ENCODE assay signal across 13 cellular contexts in the genomic region with DNA sequence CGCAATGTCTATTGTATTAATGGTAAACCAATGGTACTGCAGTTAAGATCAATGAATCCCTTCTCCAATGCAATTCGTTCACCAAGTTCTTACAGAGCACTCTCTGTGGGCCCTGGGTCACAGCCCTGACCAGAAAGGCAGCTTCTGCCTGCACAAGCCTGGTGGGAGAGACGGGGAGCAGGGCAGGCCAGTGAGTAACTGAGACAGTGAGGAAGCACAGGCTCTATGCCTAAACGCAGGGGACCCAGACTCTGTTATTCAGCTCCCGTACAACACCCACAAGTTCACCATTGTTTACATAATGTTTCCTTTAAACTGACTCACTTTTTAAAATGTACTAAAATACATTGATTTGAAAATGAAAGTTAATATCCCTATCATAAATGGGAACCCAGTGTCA. TPM values are rescaled to one million over a fixed set of nuclear protein-coding genes. Genes with fewer than 3 reads are reported as not detected.
DNase-seq lines count a peak whose midpoint lies in the region; ATAC-seq, FAIRE-seq and TF ChIP-seq lines count a peak whose summit lies in the region.
"Had no signal": no experiment of that assay in that cellular context is flagged by ENCODE, and none has a peak within 500 bp of the region (broad histone marks: within the 10 kb centered on the region; RNA-seq: fewer than 3 reads in every experiment).

No MANE protein-coding gene starts in this region.

- H3K9me1 ChIP-seq in IMR-90 (ENCODE audit: insufficient read depth, low read length) (no peaks in the 10 kb centered on the region), endothelial cell of umbilical vein (replicated peaks; ENCODE audit: control insufficient read depth, extremely low read depth, insufficient read depth, low read length) (no peaks in the 10 kb centered on the region)

- DNase-seq in CD4-positive, alpha-beta T cell, result no peak
- DNase-seq in IMR-90 (peak; percentile 67), endothelial cell of umbilical vein (ENCODE audit: low read depth, low spot score) (peak; percentile 42), trophoblast cell (no peak), MG63 (no peak)
- no peak for DNase-seq in activated effector memory CD4-positive, alpha-beta T cell treated with anti-CD3 and anti-CD28 coated beads, Interleukin-2, amount 50 U/mL, for 16 hours
- DNase-seq: activated CD8-positive, alpha-beta memory T cell treated with anti-CD3 and anti-CD28 coated beads, Interleukin-2, amount 50 U/mL, for 48 hours; DMS 273 treated with DMSO at 0.1 percent for 48 hours; NCI-H2029; NCI-H82 had no signal

- no peaks in the 10 kb centered on the region for H3K9me3 Mint-ChIP-seq in CD4-positive, alpha-beta T cell

- H3K4me2 ChIP-seq in IMR-90 (ENCODE audit: low read depth, low read length) (no peak overlapping the region), endothelial cell of umbilical vein (ENCODE audit: insufficient read depth, low read length) (peak overlapping the region; percentile 39), trophoblast cell (ENCODE audit: low read length) (no peak overlapping the region)

- H4K8ac ChIP-seq in IMR-90 (ENCODE audit: low read depth in 2 of 2, low read length in 2 of 2), result no peak overlapping the region
- H4K8ac ChIP-seq in trophoblast cell (ENCODE audit: low read depth, low read length), result no peak overlapping the region

- H3K36me3 ChIP-seq in IMR-90 (ENCODE audit: control insufficient read depth, insufficient read depth, low read length), result no peaks in the 10 kb centered on the region
- peaks cover 2 to 26% of the 10 kb centered on the region in 2 experiments for H3K36me3 ChIP-seq in endothelial cell of umbilical vein (ENCODE audit: control insufficient read depth in 2 of 2, extremely low read depth in 1 of 2, insufficient read depth in 2 of 2, low read length in 2 of 2)
- H3K36me3 ChIP-seq in trophoblast cell (ENCODE audit: control insufficient read depth in 1 of 2, insufficient read depth in 2 of 2, low read length in 2 of 2), result peaks cover 13 to 17% of the 10 kb centered on the region in 2 experiments
- peaks cover 71% of the 10 kb centered on the region for H3K36me3 ChIP-seq in MG63
- H3K36me3 ChIP-seq: breast epithelium had no signal

- no peak overlapping the region for H2BK20ac ChIP-seq in IMR-90 (ENCODE audit: low read depth, low read length)

- no peak for FAIRE-seq in endothelial cell of umbilical vein (lab: Jason Lieb, UNC)
- FAIRE-seq: GM12878 had no signal

- no peaks in the 10 kb centered on the region for H3K27me3 ChIP-seq in CD4-positive, alpha-beta T cell (ENCODE audit: control insufficient read depth, insufficient read depth, low read length)
- H3K27me3 ChIP-seq in IMR-90 (ENCODE audit: control insufficient read depth, insufficient read depth, low read length) (peaks cover 2% of the 10 kb centered on the region), endothelial cell of umbilical vein (ENCODE audit: control insufficient read depth in 2 of 2, insufficient read depth in 2 of 2, low read length in 2 of 2) (no peaks in the 10 kb centered on the region), trophoblast cell (ENCODE audit: insufficient read depth, low read length) (no peaks in the 10 kb centered on the region), MG63 (no peaks in the 10 kb centered on the region)
- H3K27me3 ChIP-seq: breast epithelium had no signal

- dilution Hi-C loops in IMR-90 (cut with HindIII; ENCODE audit: low sequenced_read_pairs, unreplicated experiment) (no loop called here), endothelial cell of umbilical vein (cut with MboI; ENCODE audit: extremely low pct_ligation_motif_present, low sequenced_read_pairs) (no loop called here)

- peak overlapping the region; percentile 76 for H3K27ac Mint-ChIP-seq in CD4-positive, alpha-beta T cell

- H3K27me3 Mint-ChIP-seq in CD4-positive, alpha-beta T cell, result no peaks in the 10 kb centered on the region

- WGBS in IMR-90 (ENCODE audit: extremely low coverage in 2 of 2, insufficient read length in 1 of 2), 2 experiments, result no CpG with 5 or more reads among the region's 5 CpGs
- WGBS in trophoblast cell (ENCODE audit: extremely low coverage, insufficient coverage, insufficient read length), result no CpG with 5 or more reads among the region's 5 CpGs

- in situ Hi-C loops in IMR-90 (cut with MboI; ENCODE audit: low sequenced_read_pairs), result loop anchor here (25.0 kb wide), 2 partner anchors 352 to 1327 kb away; no protein-coding TSS in a partner anchor

- H3K4me3 ChIP-seq in IMR-90 (ENCODE audit: insufficient read depth, low read depth, low read length), result no peak overlapping the region
- H3K4me3 ChIP-seq in endothelial cell of umbilical vein (replicated peaks in 1 of 3; ENCODE audit: insufficient read depth in 1 of 3, low read depth in 1 of 3, low read length in 3 of 3), result no peak overlapping the region
- H3K4me3 ChIP-seq in trophoblast cell (ENCODE audit: low read depth, low read length), result no peak overlapping the region
- no peak overlapping the region for H3K4me3 ChIP-seq in MG63
- H3K4me3 ChIP-seq: breast epithelium, GM12878 had no signal

- POLR2A ChIA-PET in CD4-positive, alpha-beta T cell (lab: Charles Lee), result interaction anchor here (1.1 to 1.6 kb wide), 2 partner anchors 41 to 289 kb away, joined by 4 to 11 read pairs; a partner anchor contains a TSS
- POLR2A ChIA-PET in IMR-90 (lab: Charles Lee; ENCODE audit: unreplicated experiment) (no interaction called here), endothelial cell of umbilical vein (lab: Charles Lee) (no interaction called here)

- intact Hi-C loops in CD4-positive, alpha-beta T cell (cut with DNase I, micrococcal nuclease), result loop anchor here in 1 of 2 experiments (5.0 to 10.0 kb wide), 2 partner anchors 37 to 289 kb away; a partner anchor contains a TSS
- intact Hi-C loops in IMR-90 (cut with micrococcal nuclease) (loop anchor here (2.0 kb wide), 1 partner anchor 39 kb away; no protein-coding TSS in a partner anchor), endothelial cell of umbilical vein (cut with micrococcal nuclease) (loop anchor here (1.0 to 2.0 kb wide), 2 partner anchors 27 to 41 kb away; a partner anchor contains a TSS)

- no peaks in the 10 kb centered on the region for H3K79me2 ChIP-seq in endothelial cell of umbilical vein (ENCODE audit: control insufficient read depth, insufficient read depth, low read length)
- H3K79me2 ChIP-seq in trophoblast cell (ENCODE audit: control insufficient read depth, insufficient read depth, low read length, poor library complexity), result no peaks in the 10 kb centered on the region

- H2AK9ac ChIP-seq in IMR-90 (replicated peaks; ENCODE audit: low read depth, low read length, poor library complexity), result no peak overlapping the region

- H3K79me1 ChIP-seq in IMR-90 (ENCODE audit: low read depth in 1 of 2, low read length in 2 of 2), result no peaks in the 10 kb centered on the region
- peaks cover 5% of the 10 kb centered on the region for H3K79me1 ChIP-seq in trophoblast cell (ENCODE audit: low read length)

- TF ChIP-seq POLR2A in IMR-90 (IDR thresholded peaks at IDR 0.05; ENCODE audit: low read depth, low read length) (no peak), endothelial cell of umbilical vein (IDR thresholded peaks at IDR 0.05; ENCODE audit: low read depth, low read length) (no peak)

- H4K91ac ChIP-seq in IMR-90 (ENCODE audit: insufficient read depth, low read depth, low read length) (no peak overlapping the region), trophoblast cell (ENCODE audit: low read depth, low read length) (no peak overlapping the region)

- BruUV-seq in IMR-90 (replicated peaks; lab: Mats Ljungman, UMichigan), result no TSS peak
- no TSS peak for BruUV-seq in endothelial cell of umbilical vein (replicated peaks; lab: Mats Ljungman, UMichigan)

- ATAC-seq in CD4-positive, alpha-beta T cell (ENCODE audit: poor library complexity), result peak; percentile 17
- peak; percentile 52 for ATAC-seq in IMR-90 (ENCODE audit: low read depth)
- no peak for ATAC-seq in HG02763 (IDR thresholded peaks at IDR 0.05; ENCODE audit: unreplicated experiment)
- ATAC-seq: GM12878 had no signal

- TF ChIP-seq RAD21 in IMR-90 (IDR thresholded peaks at IDR 0.05; ENCODE audit: low read length), result no peak

- H3K4me1 ChIP-seq in IMR-90 (ENCODE audit: control insufficient read depth, insufficient read depth, low read length) (peaks cover 4% of the 10 kb centered on the region), endothelial cell of umbilical vein (ENCODE audit: control insufficient read depth, extremely low read depth, insufficient read depth, low read length) (peaks cover 17% of the 10 kb centered on the region), trophoblast cell (ENCODE audit: control insufficient read depth in 1 of 2, insufficient read depth in 2 of 2, low read length in 2 of 2) (peaks cover 14 to 20% of the 10 kb centered on the region in 2 experiments)
- H3K4me1 ChIP-seq: breast epithelium had no signal

- TF ChIP-seq CTCF in CD4-positive, alpha-beta T cell (IDR thresholded peaks at IDR 0.05), result no peak
- TF ChIP-seq CTCF in IMR-90 (conservative IDR thresholded peaks at IDR 0.05; ENCODE audit: low read depth, low read length) (no peak), endothelial cell of umbilical vein (IDR thresholded peaks at IDR 0.05; ENCODE audit: extremely low read depth in 1 of 2, insufficient read depth in 1 of 2, low read depth in 1 of 2, low read length in 2 of 2) (no peak)

- peak overlapping the region; percentile 67 for H2AFZ ChIP-seq in IMR-90 (replicated peaks; ENCODE audit: low read length, poor library complexity)
- H2AFZ ChIP-seq in endothelial cell of umbilical vein (ENCODE audit: low read depth, low read length), result peak overlapping the region; percentile 6
- no peak overlapping the region for H2AFZ ChIP-seq in trophoblast cell (ENCODE audit: insufficient read depth, low read length, poor library complexity)

- no peak overlapping the region for H3K4ac ChIP-seq in IMR-90 (ENCODE audit: low read depth, low read length)
- no peak overlapping the region for H3K4ac ChIP-seq in trophoblast cell (ENCODE audit: low read depth, low read length)

- H3K36me3 Mint-ChIP-seq in CD4-positive, alpha-beta T cell (ENCODE audit: low read depth), result no peaks in the 10 kb centered on the region

- no peak overlapping the region for H3K56ac ChIP-seq in IMR-90 (ENCODE audit: extremely low read depth, insufficient read depth, low read length)

- CTCF ChIA-PET in CD4-positive, alpha-beta T cell (lab: Charles Lee), result no interaction called here
- CTCF ChIA-PET in IMR-90 (lab: Yijun Ruan, JAX), result interaction anchor here (0.7 to 2.4 kb wide), 6 partner anchors 26 to 129 kb away, joined by 3 to 13 read pairs (median 8); no protein-coding TSS in a partner anchor
- CTCF ChIA-PET in endothelial cell of umbilical vein (lab: Charles Lee), result interaction anchor here (1.0 to 6.3 kb wide), 19 partner anchors 8 to 348 kb away, joined by 3 to 113 read pairs (median 5); a partner anchor contains a TSS

- no peak overlapping the region for H2BK5ac ChIP-seq in IMR-90 (ENCODE audit: low read depth, low read length, poor library complexity, severe bottlenecking)
- H2BK5ac ChIP-seq in trophoblast cell (ENCODE audit: low read depth, low read length, poor library complexity), result no peak overlapping the region

- H3K14ac ChIP-seq in IMR-90 (replicated peaks; ENCODE audit: low read depth, low read length) (no peak overlapping the region), trophoblast cell (ENCODE audit: low read length) (no peak overlapping the region)

- H2BK12ac ChIP-seq in trophoblast cell (ENCODE audit: low read length), result peak overlapping the region; percentile 42

- no peak overlapping the region for H3K18ac ChIP-seq in IMR-90 (ENCODE audit: low read depth, low read length)
- H3K18ac ChIP-seq in trophoblast cell (ENCODE audit: low read length), result peak overlapping the region; percentile 7

- H3K4me1 Mint-ChIP-seq in CD4-positive, alpha-beta T cell (ENCODE audit: low read depth), result peaks cover 29% of the 10 kb centered on the region

- H2BK15ac ChIP-seq in IMR-90 (ENCODE audit: low read depth, low read length), result no peak overlapping the region

- H2AK5ac ChIP-seq in IMR-90 (ENCODE audit: low read depth, low read length), result no peak overlapping the region
- H2AK5ac ChIP-seq in trophoblast cell (ENCODE audit: low read length), result no peak overlapping the region

- H3K4me3 Mint-ChIP-seq in CD4-positive, alpha-beta T cell, result peak overlapping the region; percentile 59

- no peak overlapping the region for H4K12ac ChIP-seq in trophoblast cell (ENCODE audit: low read depth, low read length)

- H3K23ac ChIP-seq in IMR-90 (ENCODE audit: low read depth, low read length) (no peak overlapping the region), trophoblast cell (ENCODE audit: low read length) (no peak overlapping the region)

- H4K20me1 ChIP-seq in IMR-90 (ENCODE audit: insufficient read depth, low read length), result no peaks in the 10 kb centered on the region
- no peaks in the 10 kb centered on the region for H4K20me1 ChIP-seq in endothelial cell of umbilical vein (replicated peaks; ENCODE audit: control insufficient read depth, extremely low read depth, insufficient read depth, low read length)

- no peak overlapping the region for H3K27ac ChIP-seq in CD4-positive, alpha-beta T cell (ENCODE audit: low read depth, low read length)
- H3K27ac ChIP-seq in IMR-90 (ENCODE audit: insufficient read depth, low read length), result no peak overlapping the region
- H3K27ac ChIP-seq in endothelial cell of umbilical vein (ENCODE audit: insufficient read depth, low read depth, low read length), result no peak overlapping the region
- H3K27ac ChIP-seq in trophoblast cell (ENCODE audit: low read depth, low read length), result no peak overlapping the region

- no peak overlapping the region for H2BK120ac ChIP-seq in IMR-90 (ENCODE audit: low read depth, low read length)
- H2BK120ac ChIP-seq in trophoblast cell (ENCODE audit: insufficient read depth, low read length, poor library complexity), result no peak overlapping the region

- H3K9ac ChIP-seq in IMR-90 (ENCODE audit: low read depth, low read length) (no peak overlapping the region), endothelial cell of umbilical vein (replicated peaks; ENCODE audit: extremely low read depth, insufficient read depth, low read length) (no peak overlapping the region), trophoblast cell (ENCODE audit: low read length) (no peak overlapping the region)

- no peak overlapping the region for H4K5ac ChIP-seq in IMR-90 (ENCODE audit: low read depth, low read length)

- H3K9me3 ChIP-seq in CD4-positive, alpha-beta T cell (ENCODE audit: control insufficient read depth, low read length), result no peaks in the 10 kb centered on the region
- no peaks in the 10 kb centered on the region for H3K9me3 ChIP-seq in IMR-90 (ENCODE audit: control insufficient read depth, insufficient read depth, low read length)
- no peaks in the 10 kb centered on the region for H3K9me3 ChIP-seq in endothelial cell of umbilical vein (replicated peaks; ENCODE audit: control insufficient read depth, insufficient read depth, low read length)
- peaks cover 5% of the 10 kb centered on the region for H3K9me3 ChIP-seq in trophoblast cell (ENCODE audit: insufficient read depth, low read depth, low read length)
- no peaks in the 10 kb centered on the region for H3K9me3 ChIP-seq in MG63

RNA-seq across cellular contexts. Expression of a gene that starts 40.5 kb away (rescaled TPM):
- 1 to 10 TPM; 7.5 to 7.9 TPM for total RNA-seq in CD4-positive, alpha-beta T cell
- total RNA-seq in IMR-90 (2012; rRNA removed) (57.0 and 89.7 TPM in 2 replicates), endothelial cell of umbilical vein (105 and 107 TPM in 2 replicates)
- polyA plus RNA-seq in IMR-90 (2012; rRNA removed) (104 and 112 TPM in 2 replicates), endothelial cell of umbilical vein (70.0 and 98.4 TPM in 2 replicates)
- polyA plus RNA-seq in IMR-90 (2012; cell fraction: cytosol; rRNA removed), result 45.3 and 56.3 TPM in 2 replicates
- polyA plus RNA-seq in IMR-90 (2012; cell fraction: nucleus; rRNA removed; ENCODE audit: low replicate concordance), result 13.5 and 55.6 TPM in 2 replicates
- 119 and 131 TPM in 2 replicates for polyA plus RNA-seq in endothelial cell of umbilical vein (2011; cell fraction: cytosol; rRNA removed)
- 54.4 and 74.6 TPM in 2 replicates for polyA plus RNA-seq in endothelial cell of umbilical vein (2011; cell fraction: nucleus; rRNA removed)
- polyA plus RNA-seq in endothelial cell of umbilical vein (2012), result 159 and 194 TPM in 2 replicates
- polyA minus RNA-seq in endothelial cell of umbilical vein, result 47.3 and 62.3 TPM in 2 replicates
- polyA minus RNA-seq in endothelial cell of umbilical vein (2011; cell fraction: cytosol; rRNA and poly(A)+ RNA removed), result 27.0 TPM
- 8.8 and 14.3 TPM in 2 replicates for polyA minus RNA-seq in endothelial cell of umbilical vein (2011; cell fraction: nucleus; rRNA and poly(A)+ RNA removed)
- polyA plus RNA-seq in trophoblast cell (2013), result 578 and 615 TPM in 2 replicates
- 165 and 178 TPM in 2 replicates for total RNA-seq in MG63 (2014; rRNA removed; shearing (Covaris generic); ENCODE audit: low replicate concordance)

Comparison
In these comparisons a context has a peak if more than half of its experiments do, and no peak if none do; other contexts are left out.
1. DNase-seq: peak in IMR-90 (single experiment) and endothelial cell of umbilical vein (single experiment); none in CD4-positive, alpha-beta T cell (0 of 10), trophoblast cell (0 of 2), MG63 (single experiment) and activated effector memory CD4-positive, alpha-beta T cell treated with anti-CD3 and anti-CD28 coated beads, Interleukin-2, amount 50 U/mL, for 16 hours (single experiment).